ENCODE assay signal across 25 cellular contexts in the genomic region with DNA sequence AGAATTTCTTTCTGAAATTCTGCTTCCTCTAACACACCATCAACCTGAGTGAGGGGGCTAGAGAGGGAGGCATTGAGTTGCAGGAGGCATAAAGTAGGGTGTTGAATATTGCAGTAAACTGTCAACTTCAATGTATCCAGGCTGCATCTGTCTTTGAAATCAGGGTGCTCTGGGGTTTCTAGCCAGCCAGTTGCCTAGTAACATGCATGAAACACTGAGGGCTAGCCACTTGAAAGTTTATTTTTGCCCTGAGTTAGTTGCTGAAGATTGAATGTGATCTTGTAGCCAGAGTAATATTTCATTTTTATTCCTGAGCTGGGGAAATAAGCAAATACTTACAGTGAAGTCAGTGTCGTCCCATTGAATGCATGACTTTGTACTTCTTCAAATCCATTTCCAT. TPM values are rescaled to one million over a fixed set of nuclear protein-coding genes. Genes with fewer than 3 reads are reported as not detected.
"Had no signal": no experiment of that assay in that cellular context is flagged by ENCODE, and none has a peak within 500 bp of the region (broad histone marks: within the 10 kb centered on the region; RNA-seq: fewer than 3 reads in every experiment).

No MANE protein-coding gene starts in this region.

- H3K4me3 Mint-ChIP-seq: activated CD8-positive, alpha-beta T cell treated with anti-CD3 and anti-CD28 coated beads for 36 hours; activated naive CD8-positive, alpha-beta T cell treated with anti-CD3 and anti-CD28 coated beads, Interleukin-2, amount 50 U/mL, for 24 hours; activated T-helper 17 cell treated with anti-CD3 and anti-CD28 coated beads, Interleukin-2, amount 50 U/mL, for 72 hours; central memory CD8-positive, alpha-beta T cell; neural progenitor cell; stimulated activated memory B cell treated with anti-CD40 and anti-IgM and Interleukin-4, amounts not matched to agents 10 μg/mL and 1 μg/mL and 100 μg/mL, for 72 hours; WTC11 had no signal

- ATAC-seq: activated CD8-positive, alpha-beta T cell treated with anti-CD3 and anti-CD28 coated beads for 36 hours; activated naive CD8-positive, alpha-beta T cell treated with anti-CD3 and anti-CD28 coated beads, Interleukin-2, amount 50 U/mL, for 24 hours; activated T-helper 17 cell treated with anti-CD3 and anti-CD28 coated beads, Interleukin-2, amount 50 U/mL, for 72 hours; esophagus mucosa; stimulated activated memory B cell treated with anti-CD40 and anti-IgM and Interleukin-4, amounts not matched to agents 10 μg/mL and 1 μg/mL and 100 μg/mL, for 72 hours; WTC11 had no signal

- H3K36me3 ChIP-seq: brain microvascular endothelial cell, neural progenitor cell, sigmoid colon, spleen, thyroid gland had no signal

- H3K27me3 ChIP-seq: brain microvascular endothelial cell, neural progenitor cell, thyroid gland had no signal

- H3K27ac ChIP-seq: brain microvascular endothelial cell, neural progenitor cell, spleen had no signal

- H3K4me1 Mint-ChIP-seq: activated naive CD8-positive, alpha-beta T cell treated with anti-CD3 and anti-CD28 coated beads, Interleukin-2, amount 50 U/mL, for 24 hours; activated T-helper 17 cell treated with anti-CD3 and anti-CD28 coated beads, Interleukin-2, amount 50 U/mL, for 72 hours; central memory CD8-positive, alpha-beta T cell; stimulated activated memory B cell treated with anti-CD40 and anti-IgM and Interleukin-4, amounts not matched to agents 10 μg/mL and 1 μg/mL and 100 μg/mL, for 72 hours had no signal

- H3K36me3 Mint-ChIP-seq: neural progenitor cell; stimulated activated memory B cell treated with anti-CD40 and anti-IgM and Interleukin-4, amounts not matched to agents 10 μg/mL and 1 μg/mL and 100 μg/mL, for 72 hours; T-cell; WTC11 had no signal

- DNase-seq: activated CD4-positive, alpha-beta T cell treated with anti-CD3 and anti-CD28 coated beads for 4 hours; activated CD8-positive, alpha-beta T cell treated with anti-CD3 and anti-CD28 coated beads for 36 hours; activated naive CD4-positive, alpha-beta T cell treated with Interleukin-2 at 50 U/mL for 16 hours; activated naive CD8-positive, alpha-beta T cell treated with anti-CD3 and anti-CD28 coated beads, Interleukin-2, amount 50 U/mL, for 24 hours; activated T-cell treated with anti-CD3 and anti-CD28 coated beads, Interleukin-2, amount 50 U/mL, for 1 hour; brain microvascular endothelial cell; cortex of kidney; hippocampal formation; left cardiac atrium; sigmoid colon; spleen; stimulated activated CD4-positive, alpha-beta T cell treated with anti-CD3 and anti-CD28 coated beads, Interleukin-4, amount 100 ng/mL, for 4 hours had no signal

- H3K4me3 ChIP-seq: neural progenitor cell, sigmoid colon, spleen, thyroid gland had no signal

- H3K27ac Mint-ChIP-seq: activated CD8-positive, alpha-beta T cell treated with anti-CD3 and anti-CD28 coated beads for 36 hours; activated naive CD8-positive, alpha-beta T cell treated with anti-CD3 and anti-CD28 coated beads, Interleukin-2, amount 50 U/mL, for 24 hours; activated T-helper 17 cell treated with anti-CD3 and anti-CD28 coated beads, Interleukin-2, amount 50 U/mL, for 72 hours; neural progenitor cell; stimulated activated memory B cell treated with anti-CD40 and anti-IgM and Interleukin-4, amounts not matched to agents 10 μg/mL and 1 μg/mL and 100 μg/mL, for 72 hours; WTC11 had no signal

- H3K9me3 Mint-ChIP-seq: activated CD8-positive, alpha-beta T cell treated with anti-CD3 and anti-CD28 coated beads for 36 hours; activated naive CD8-positive, alpha-beta T cell treated with anti-CD3 and anti-CD28 coated beads, Interleukin-2, amount 50 U/mL, for 24 hours; activated T-helper 17 cell treated with anti-CD3 and anti-CD28 coated beads, Interleukin-2, amount 50 U/mL, for 72 hours; central memory CD8-positive, alpha-beta T cell; neural progenitor cell; stimulated activated memory B cell treated with anti-CD40 and anti-IgM and Interleukin-4, amounts not matched to agents 10 μg/mL and 1 μg/mL and 100 μg/mL, for 72 hours; T-cell; WTC11 had no signal

- H3K9me3 ChIP-seq: sigmoid colon, spleen, thyroid gland had no signal

- H3K4me1 ChIP-seq: spleen had no signal

RNA-seq across cellular contexts. Expression of a gene that starts 41.9 kb away (rescaled TPM):
- total RNA-seq: activated CD8-positive, alpha-beta T cell treated with anti-CD3 and anti-CD28 coated beads for 36 hours; activated T-helper 17 cell treated with anti-CD3 and anti-CD28 coated beads, Interleukin-2, amount 50 U/mL, for 72 hours; esophagus mucosa; fibroblast of villous mesenchyme; lung microvascular endothelial cell; myocyte; osteocyte; pulmonary artery endothelial cell; sigmoid colon; spleen; T-cell had no signal
- polyA plus RNA-seq: sigmoid colon had no signal
